In the genomic region with DNA sequence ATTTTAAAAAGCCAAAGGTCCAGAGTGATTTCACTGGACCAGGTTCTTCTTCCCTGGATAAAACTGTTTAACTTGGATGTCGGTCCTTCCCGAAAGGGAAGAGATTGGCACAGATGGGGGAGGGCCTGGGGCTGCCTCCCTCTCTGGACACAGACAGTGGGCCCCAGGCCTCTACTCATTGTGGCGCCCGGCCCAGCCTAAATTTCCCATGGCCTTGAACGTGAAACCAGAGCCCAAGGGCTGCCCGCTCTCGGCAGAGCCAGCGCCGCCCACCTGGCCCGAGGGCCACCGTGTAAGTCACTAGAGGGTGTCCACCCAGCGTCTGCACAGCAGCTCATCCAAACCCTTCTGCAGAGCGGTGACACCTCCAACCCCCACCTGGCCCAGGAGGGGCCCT, we compare ENCODE assay signal across 24 cellular contexts. TPM values are rescaled to one million over a fixed set of nuclear protein-coding genes. Genes with fewer than 3 reads are reported as not detected.
"Had no signal": no experiment of that assay in that cellular context is flagged by ENCODE, and none has a peak within 500 bp of the region (broad histone marks: within the 10 kb centered on the region; RNA-seq: fewer than 3 reads in every experiment).

No MANE protein-coding gene starts in this region.

- H3K27ac ChIP-seq: dorsolateral prefrontal cortex, left lung, lower lobe of right lung, prostate gland, stomach, thyroid gland, vagina had no signal

- ATAC-seq: left lung; lower lobe of right lung; naive thymus-derived CD8-positive, alpha-beta T cell; sciatic nerve; stimulated activated effector memory CD8-positive, alpha-beta T cell treated with anti-CD3 and anti-CD28 coated beads, Interleukin-12 subunit alpha, Interleukin-12 subunit beta, amount 100 ng/mL, for 72 hours had no signal

- H3K36me3 ChIP-seq: prostate gland had no signal

- FAIRE-seq: colon, frontal cortex, keratinocyte had no signal

- H3K4me1 ChIP-seq: left lung, lower lobe of right lung, prostate gland, stomach, thyroid gland, vagina had no signal

- H3K36me3 Mint-ChIP-seq: stimulated activated effector memory CD8-positive, alpha-beta T cell treated with anti-CD3 and anti-CD28 coated beads, Interleukin-12 subunit alpha, Interleukin-12 subunit beta, amount 100 ng/mL, for 72 hours had no signal

- H3K27ac Mint-ChIP-seq: naive thymus-derived CD8-positive, alpha-beta T cell; stimulated activated effector memory CD8-positive, alpha-beta T cell treated with anti-CD3 and anti-CD28 coated beads, Interleukin-12 subunit alpha, Interleukin-12 subunit beta, amount 100 ng/mL, for 72 hours had no signal

- H3K4me1 Mint-ChIP-seq: naive thymus-derived CD8-positive, alpha-beta T cell; stimulated activated effector memory CD8-positive, alpha-beta T cell treated with anti-CD3 and anti-CD28 coated beads, Interleukin-12 subunit alpha, Interleukin-12 subunit beta, amount 100 ng/mL, for 72 hours had no signal

- DNase-seq: dorsolateral prefrontal cortex; effector CD4-positive, alpha-beta T cell; lower lobe of right lung; nucleus accumbens; stimulated activated CD4-positive, alpha-beta T cell treated with anti-CD3 and anti-CD28 coated beads, Interleukin-12 subunit alpha, Interleukin-12 subunit beta, amount 100 ng/mL, for 4 hours; stimulated activated CD4-positive, alpha-beta T cell treated with anti-CD3 and anti-CD28 coated beads, Interleukin-1b, Interleukin-23, amount 100 ng/mL, for 48 hours; stimulated activated CD4-positive, alpha-beta T cell treated with anti-CD3 and anti-CD28 coated beads, Interleukin-4, amount 100 ng/mL, for 1 hour; stimulated activated naive CD4-positive, alpha-beta T cell treated with Interleukin-2 at 50 U/mL for 16 hours; stomach; thyroid gland; trophoblast cell had no signal

- H3K27me3 Mint-ChIP-seq: naive thymus-derived CD8-positive, alpha-beta T cell had no signal

- H3K4me3 Mint-ChIP-seq: naive thymus-derived CD8-positive, alpha-beta T cell; nephron progenitor cell; stimulated activated effector memory CD8-positive, alpha-beta T cell treated with anti-CD3 and anti-CD28 coated beads, Interleukin-12 subunit alpha, Interleukin-12 subunit beta, amount 100 ng/mL, for 72 hours had no signal

- H3K9me3 Mint-ChIP-seq: naive thymus-derived CD8-positive, alpha-beta T cell; nephron progenitor cell; stimulated activated effector memory CD8-positive, alpha-beta T cell treated with anti-CD3 and anti-CD28 coated beads, Interleukin-12 subunit alpha, Interleukin-12 subunit beta, amount 100 ng/mL, for 72 hours had no signal

- H3K27me3 ChIP-seq: dorsolateral prefrontal cortex, left lung, stomach, thyroid gland, vagina had no signal

- H3K9me3 ChIP-seq: left lung, lower lobe of right lung, prostate gland, stomach, thyroid gland, vagina had no signal

- H3K4me3 ChIP-seq: dorsolateral prefrontal cortex, left lung, lower lobe of right lung, prostate gland, smooth muscle cell, stomach, thyroid gland, vagina had no signal

RNA-seq across cellular contexts. Expression of a gene that starts 49.9 kb away (rescaled TPM):
- total RNA-seq: myocyte; naive thymus-derived CD8-positive, alpha-beta T cell; osteocyte had no signal
- polyA plus RNA-seq: keratinocyte had no signal
